In genomic region chr5:33440482-33441240, GRCh38 we compare ENCODE assay signal across 8 cellular contexts. TPM values are rescaled to one million over a fixed set of nuclear protein-coding genes. Genes with fewer than 3 reads are reported as not detected.
DNase-seq lines count a peak whose midpoint lies in the region; ATAC-seq and TF ChIP-seq lines count a peak whose summit lies in the region.

TSS of gene TARS1 (plus strand) at chr5:33440965. CDS start at chr5:33441087, 122 bp downstream.

- peak within 1 kb of the TSS; percentile 86 for H3K27ac ChIP-seq in C4-2B

- peaks cover 31% of the 10 kb centered on the region for H3K4me1 Mint-ChIP-seq in activated CD4-positive, alpha-beta T cell treated with anti-CD3 and anti-CD28 coated beads, Interleukin-2, amount 10 ng/mL, durations not matched to agents 7 days and 5 days

- H3K9me3 Mint-ChIP-seq in activated CD4-positive, alpha-beta T cell treated with anti-CD3 and anti-CD28 coated beads, Interleukin-2, amount 10 ng/mL, durations not matched to agents 7 days and 5 days: no peaks in the 10 kb centered on the region

- H3K4me3 Mint-ChIP-seq in activated CD4-positive, alpha-beta T cell treated with anti-CD3 and anti-CD28 coated beads, Interleukin-2, amount 10 ng/mL, durations not matched to agents 7 days and 5 days: no peak within 1 kb of the TSS

- H3K27me3 Mint-ChIP-seq in activated CD4-positive, alpha-beta T cell treated with anti-CD3 and anti-CD28 coated beads, Interleukin-2, amount 10 ng/mL, durations not matched to agents 7 days and 5 days: no peaks in the 10 kb centered on the region

- CTCF ChIA-PET in activated CD4-positive, alpha-beta T cell treated with anti-CD3 and anti-CD28 coated beads, Interleukin-2, amount 10 ng/mL, durations not matched to agents 7 days and 5 days (lab: Charles Lee): interaction anchor here (1.2 kb wide), 1 partner anchor 11 kb away, joined by 3 read pairs; no protein-coding TSS in a partner anchor

- H3K36me3 Mint-ChIP-seq in activated CD4-positive, alpha-beta T cell treated with anti-CD3 and anti-CD28 coated beads, Interleukin-2, amount 10 ng/mL, durations not matched to agents 7 days and 5 days (ENCODE audit: low read depth): peaks cover 19% of the 10 kb centered on the region

- ATAC-seq in GM19372 (IDR thresholded peaks at IDR 0.05; ENCODE audit: low read depth, unreplicated experiment): peak; percentile 94
- ATAC-seq in HG03521 (IDR thresholded peaks at IDR 0.05; ENCODE audit: unreplicated experiment): peak; percentile 95

- DNase-seq in NCI-H69 (lab: John Stamatoyannopoulos, UW): peak; percentile 100
- DNase-seq in activated CD4-positive, alpha-beta T cell treated with anti-CD3 and anti-CD28 coated beads, Interleukin-2, amount 10 ng/mL, durations not matched to agents 7 days and 5 days: peak; percentile 96
- DNase-seq in dedifferentiated amniotic fluid mesenchymal stem cell (ENCODE audit: extremely low spot score): peak; percentile 100
- DNase-seq in left kidney (ENCODE audit: low read depth, low spot score): peak; percentile 100
- DNase-seq in stimulated activated CD4-positive, alpha-beta T cell treated with anti-CD3 and anti-CD28 coated beads, Interleukin-2, amount 100 ng/mL, for 24 hours: peak; percentile 94 to 95

- POLR2A ChIA-PET in activated CD4-positive, alpha-beta T cell treated with anti-CD3 and anti-CD28 coated beads, Interleukin-2, amount 10 ng/mL, durations not matched to agents 7 days and 5 days (lab: Charles Lee): interaction anchor here (0.6 to 1.0 kb wide), 2 partner anchors 21 to 1236 kb away, joined by 3 read pairs; no protein-coding TSS in a partner anchor

- no peak within 1 kb of the TSS for H3K27ac Mint-ChIP-seq in activated CD4-positive, alpha-beta T cell treated with anti-CD3 and anti-CD28 coated beads, Interleukin-2, amount 10 ng/mL, durations not matched to agents 7 days and 5 days

- no peak for TF ChIP-seq CTCF in C4-2B (conservative IDR thresholded peaks at IDR 0.05)

RNA-seq across cellular contexts. Expression of gene TARS1, which starts in this region (rescaled TPM):
- 100 to 1,000 TPM; 155 to 190 TPM for total RNA-seq in activated CD4-positive, alpha-beta T cell treated with anti-CD3 and anti-CD28 coated beads, Interleukin-2, amount 10 ng/mL, durations not matched to agents 7 days and 5 days

Comparison
In these comparisons a context has a peak if more than half of its experiments do, and no peak if none do; other contexts are left out.
1. Peak in every context shown above with its lines: DNase-seq, ATAC-seq and H3K27ac ChIP-seq.